ENCODE assay signal across 28 cellular contexts in the genomic region with DNA sequence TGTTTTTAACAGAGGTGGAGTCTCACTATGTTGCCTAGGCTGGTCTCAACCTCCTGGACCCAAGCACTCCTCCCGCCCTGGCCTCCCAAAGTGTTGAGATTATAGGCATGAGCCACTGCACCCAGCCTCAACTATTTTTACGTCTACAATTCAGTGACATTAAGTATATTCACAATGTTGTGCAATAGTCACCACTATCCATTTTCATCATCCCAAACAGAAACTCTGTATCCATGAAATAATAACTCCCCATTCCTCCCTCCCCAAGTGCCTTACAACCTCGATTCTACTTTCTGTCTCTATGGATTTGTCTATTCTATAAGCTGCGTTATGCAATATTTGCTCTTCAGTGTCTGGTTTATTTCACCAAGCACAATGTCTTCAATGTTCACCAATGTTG.
"Had no signal": no experiment of that assay in that cellular context is flagged by ENCODE, and none has a peak within 500 bp of the region (broad histone marks: within the 10 kb centered on the region; RNA-seq: fewer than 3 reads in every experiment).

No MANE protein-coding gene starts in this region.

- ATAC-seq: effector memory CD8-positive, alpha-beta T cell; esophagus mucosa; gastrocnemius medialis; heart right ventricle; left cardiac atrium; left lung; left ventricle myocardium superior; lower lobe of right lung had no signal

- FAIRE-seq: endometrium, islet of Langerhans, keratinocyte had no signal

- H3K27ac ChIP-seq: colonic mucosa, epithelial cell of prostate, esophagus squamous epithelium, gastrocnemius medialis, heart right ventricle, left lung, lower lobe of right lung had no signal

- H3K4me1 Mint-ChIP-seq: mesothelial cell of epicardium had no signal

- H3K27me3 ChIP-seq: colonic mucosa, esophagus squamous epithelium, gastrocnemius medialis, heart right ventricle, left lung had no signal

- H3K9me3 ChIP-seq: colonic mucosa, esophagus squamous epithelium, gastrocnemius medialis, heart right ventricle, left lung, lower lobe of right lung, mucosa of descending colon had no signal

- H3K27ac Mint-ChIP-seq: dendritic cell treated with granulocyte-macrophage colony-stimulating factor and Interleukin-4, amounts not matched to agents 40 ng/mL and 50 ng/mL, for 4 days; effector memory CD8-positive, alpha-beta T cell; mesothelial cell of epicardium had no signal

- H3K36me3 ChIP-seq: colonic mucosa, esophagus squamous epithelium, gastrocnemius medialis, heart right ventricle, left lung, lower lobe of right lung had no signal

- H3K4me3 Mint-ChIP-seq: dendritic cell treated with granulocyte-macrophage colony-stimulating factor and Interleukin-4, amounts not matched to agents 40 ng/mL and 50 ng/mL, for 4 days; effector memory CD8-positive, alpha-beta T cell; mesothelial cell of epicardium; naive B cell had no signal

- H3K36me3 Mint-ChIP-seq: mesothelial cell of epicardium had no signal

- H3K9me3 Mint-ChIP-seq: dendritic cell treated with granulocyte-macrophage colony-stimulating factor and Interleukin-4, amounts not matched to agents 40 ng/mL and 50 ng/mL, for 4 days; effector memory CD8-positive, alpha-beta T cell; endodermal cell; mesothelial cell of epicardium had no signal

- H3K4me3 ChIP-seq: colonic mucosa, esophagus squamous epithelium, gastrocnemius medialis, heart right ventricle, left lung, lower lobe of right lung, mucosa of descending colon had no signal

- H3K27me3 Mint-ChIP-seq: dendritic cell treated with granulocyte-macrophage colony-stimulating factor and Interleukin-4, amounts not matched to agents 40 ng/mL and 50 ng/mL, for 4 days; effector memory CD8-positive, alpha-beta T cell; naive B cell had no signal

- H3K4me1 ChIP-seq: colonic mucosa, esophagus squamous epithelium, gastrocnemius medialis, left lung, lower lobe of right lung had no signal

- DNase-seq: colonic mucosa; cortex of kidney; effector CD8-positive, alpha-beta T cell; effector memory CD8-positive, alpha-beta T cell; endodermal cell; erythroblast; esophagus squamous epithelium; foreskin fibroblast; foreskin melanocyte; gastrocnemius medialis; glutamatergic neuron; head of caudate nucleus; heart right ventricle; hippocampal formation; left cardiac atrium; left lung; left ventricle myocardium superior; lower lobe of right lung; mesenchymal stem cell; mucosa of descending colon; naive B cell had no signal
